Comparison of ENCODE assay signal across 1 cellular context in genomic region chr16:2603165-2604015, GRCh38.
A peak's percentile ranks its signal among the peaks of the same experiment; 100 is the strongest.
TF ChIP-seq lines count a peak whose summit lies in the region.

No MANE protein-coding gene starts in this region.

TF ChIP-seq in HepG2, 621 proteins besides CTCF, POLR2A, EP300 and RAD21 (continued from another document and continues in another):
- no peak for TF ChIP-seq ZNF674 (CRISPR knock-in tag; IDR thresholded peaks at IDR 0.05; ENCODE audit: low read depth)
- no peak for TF ChIP-seq ZNF850 (CRISPR knock-in tag; conservative IDR thresholded peaks at IDR 0.05)
- TF ChIP-seq POLR2AphosphoS2 (IDR thresholded peaks at IDR 0.05; ENCODE audit: low read depth, low read length) = peak; percentile 89
- no peak for TF ChIP-seq FOXO4 (CRISPR knock-in tag; conservative IDR thresholded peaks at IDR 0.05)
- TF ChIP-seq ARNT (IDR thresholded peaks at IDR 0.05) = no peak
- no peak for TF ChIP-seq AKNA (CRISPR knock-in tag; IDR thresholded peaks at IDR 0.05; ENCODE audit: borderline replicate concordance)
- TF ChIP-seq SKI (IDR thresholded peaks at IDR 0.05; ENCODE audit: partially characterized antibody) = peak; percentile 32
- no peak for TF ChIP-seq ZNF720 (CRISPR knock-in tag; IDR thresholded peaks at IDR 0.05)
- TF ChIP-seq ZSCAN21 (CRISPR knock-in tag; IDR thresholded peaks at IDR 0.05; ENCODE audit: borderline replicate concordance) = peak; percentile 90
- no peak; the same call in 1 of the 2 replicates for TF ChIP-seq ZBTB7A (CRISPR knock-in tag; IDR thresholded peaks at IDR 0.05)
- TF ChIP-seq ATF7-NPFF (CRISPR knock-in tag; IDR thresholded peaks at IDR 0.05; ENCODE audit: low read depth) = peak; percentile 68; the same call in 1 of the 2 replicates
- TF ChIP-seq NR2F2 (IDR thresholded peaks at IDR 0.05; ENCODE audit: borderline replicate concordance, low read depth) = peak; percentile 49; the same call in 1 of the 2 replicates
- no peak; the same call in 1 of the 2 replicates for TF ChIP-seq ZXDC (CRISPR knock-in tag; IDR thresholded peaks at IDR 0.05)
- peak; percentile 70; the same call in 1 of the 2 replicates for TF ChIP-seq ZNF335 (CRISPR knock-in tag; IDR thresholded peaks at IDR 0.05)
- TF ChIP-seq ZNF383 (CRISPR knock-in tag; IDR thresholded peaks at IDR 0.05; ENCODE audit: borderline replicate concordance) = 0 out of 2 replicates have a peak, but pooled peaks have one; percentile 33
- no peak for TF ChIP-seq CEBPZ (IDR thresholded peaks at IDR 0.05; ENCODE audit: low read length)
- peak; percentile 78 for TF ChIP-seq ZNF326 (CRISPR knock-in tag; IDR thresholded peaks at IDR 0.05; ENCODE audit: borderline replicate concordance)
- TF ChIP-seq IRX3 (CRISPR knock-in tag; IDR thresholded peaks at IDR 0.05; ENCODE audit: borderline replicate concordance, low read depth) = no peak; the same call in 1 of the 2 replicates
- no peak for TF ChIP-seq THYN1 (CRISPR knock-in tag; IDR thresholded peaks at IDR 0.05; ENCODE audit: borderline replicate concordance, low read depth)
- TF ChIP-seq PAXIP1 (CRISPR knock-in tag; conservative IDR thresholded peaks at IDR 0.05) = peak; percentile 74
- TF ChIP-seq CREM (IDR thresholded peaks at IDR 0.05) = peak; percentile 82
- no peak for TF ChIP-seq CREM (CRISPR knock-in tag; IDR thresholded peaks at IDR 0.05)
- TF ChIP-seq RAD51 (IDR thresholded peaks at IDR 0.05; ENCODE audit: borderline replicate concordance) = peak; percentile 66; the same call in 1 of the 2 replicates
- no peak for TF ChIP-seq SMARCC2 (IDR thresholded peaks at IDR 0.05)
- no peak for TF ChIP-seq DPF2 (CRISPR knock-in tag; IDR thresholded peaks at IDR 0.05; ENCODE audit: borderline replicate concordance, low read depth)
- TF ChIP-seq ZBTB8A (CRISPR knock-in tag; IDR thresholded peaks at IDR 0.05; ENCODE audit: borderline replicate concordance, low read depth) = no peak; the same call in 1 of the 2 replicates
- peak; percentile 33; the same call in 1 of the 2 replicates for TF ChIP-seq ZNF776 (CRISPR knock-in tag; IDR thresholded peaks at IDR 0.05)
- TF ChIP-seq THAP9 (CRISPR knock-in tag; IDR thresholded peaks at IDR 0.05; ENCODE audit: borderline replicate concordance) = peak; percentile 87; the same call in 1 of the 2 replicates
- TF ChIP-seq TMF1 (CRISPR knock-in tag; IDR thresholded peaks at IDR 0.05; ENCODE audit: low read depth) = peak; percentile 87; the same call in 1 of the 2 replicates
- peak; percentile 75; the same call in 1 of the 2 replicates for TF ChIP-seq NAIF1 (CRISPR knock-in tag; IDR thresholded peaks at IDR 0.05; ENCODE audit: borderline replicate concordance)
- peak; percentile 79 for TF ChIP-seq TAF1 (CRISPR knock-in tag; IDR thresholded peaks at IDR 0.05)
- TF ChIP-seq KLF9 (CRISPR knock-in tag; IDR thresholded peaks at IDR 0.05; ENCODE audit: low read depth) = peak; percentile 70; the same call in 1 of the 2 replicates
- TF ChIP-seq ZNF180 (CRISPR knock-in tag; IDR thresholded peaks at IDR 0.05; ENCODE audit: borderline replicate concordance, low read depth) = no peak
- TF ChIP-seq ZNF547 (CRISPR knock-in tag; IDR thresholded peaks at IDR 0.05) = peak; percentile 88
- TF ChIP-seq STAT5B (CRISPR knock-in tag; IDR thresholded peaks at IDR 0.05) = no peak
- TF ChIP-seq GFI1 (CRISPR knock-in tag; IDR thresholded peaks at IDR 0.05; ENCODE audit: borderline replicate concordance) = peak; percentile 77
- TF ChIP-seq ZIK1 (CRISPR knock-in tag; IDR thresholded peaks at IDR 0.05; ENCODE audit: borderline replicate concordance, low read depth) = 0 out of 2 replicates have a peak, but pooled peaks have one; percentile 59
- peak; percentile 90 for TF ChIP-seq ZBTB2 (CRISPR knock-in tag; IDR thresholded peaks at IDR 0.05; ENCODE audit: low read depth)
